ENCODE assay signal across 1 cellular context in genomic region chr15:89743011-89743410, GRCh38.
TF ChIP-seq lines count a peak whose summit lies in the region.

No MANE protein-coding gene starts in this region.

TF ChIP-seq in IMR-90, 13 proteins besides CTCF, POLR2A, EP300 and RAD21:
- TF ChIP-seq MAFK (IDR thresholded peaks at IDR 0.05; ENCODE audit: low read depth, low read length) (no peak), CEBPB (IDR thresholded peaks at IDR 0.05; ENCODE audit: low read depth, low read length) (no peak), ELK1 (IDR thresholded peaks at IDR 0.05; ENCODE audit: borderline replicate concordance, low read depth, low read length) (no peak), CHD1 (IDR thresholded peaks at IDR 0.05; ENCODE audit: low read depth, low read length) (no peak), USF2 (IDR thresholded peaks at IDR 0.05; ENCODE audit: low read depth, low read length) (no peak), RCOR1 (IDR thresholded peaks at IDR 0.05; ENCODE audit: insufficient replicate concordance, low read length) (no peak), FOS (IDR thresholded peaks at IDR 0.05; ENCODE audit: low read depth, low read length) (no peak), RFX5 (IDR thresholded peaks at IDR 0.05; ENCODE audit: low read depth, low read length) (no peak), MXI1 (IDR thresholded peaks at IDR 0.05; ENCODE audit: borderline replicate concordance, low read depth, low read length) (no peak), NFE2L2 (IDR thresholded peaks at IDR 0.05; ENCODE audit: low read depth, low read length) (no peak), BHLHE40 (IDR thresholded peaks at IDR 0.05; ENCODE audit: low read depth, low read length) (no peak)
TF ChIP-seq in IMR-90: peak in this region for 0.
